Comparison of ENCODE assay signal across 20 cellular contexts in the genomic region with DNA sequence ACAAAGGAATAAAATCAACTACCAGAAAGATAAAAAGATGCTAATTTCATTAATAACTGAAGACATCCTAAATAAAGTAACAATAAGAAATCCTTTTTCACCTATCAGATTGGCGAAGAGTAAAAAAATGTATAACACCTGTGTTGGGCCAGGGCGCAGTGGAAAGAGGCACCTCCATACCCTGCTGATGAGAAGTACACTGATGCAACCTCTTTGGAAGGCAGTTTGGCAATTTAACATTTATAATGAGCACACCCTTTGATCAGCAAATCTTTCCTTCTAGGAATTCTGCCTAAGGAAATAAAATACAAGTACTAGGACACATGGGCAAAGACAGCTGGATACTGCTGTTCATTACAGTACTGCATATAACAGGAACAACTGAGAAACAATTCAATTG.
"Had no signal": no experiment of that assay in that cellular context is flagged by ENCODE, and none has a peak within 500 bp of the region (broad histone marks: within the 10 kb centered on the region; RNA-seq: fewer than 3 reads in every experiment).

No MANE protein-coding gene starts in this region.

- H3K27ac ChIP-seq: dorsolateral prefrontal cortex, epithelial cell of prostate, lower lobe of right lung, thyroid gland had no signal

- FAIRE-seq: frontal cortex, pancreas, TTC549 had no signal

- H3K9me3 ChIP-seq: lower lobe of right lung, neutrophil, pancreas, thyroid gland had no signal

- H3K27me3 ChIP-seq: dorsolateral prefrontal cortex, neutrophil, pancreas, thyroid gland had no signal

- H3K4me3 ChIP-seq: dorsolateral prefrontal cortex, lower lobe of right lung, pancreas, thyroid gland had no signal

- ATAC-seq: natural killer cell treated with Interleukin-12 subunit alpha and Interleukin-12 subunit beta and Interleukin-15 and Interleukin-18, amount 100 ng/mL, for 72 hours; pancreas; WTC11 had no signal

- H3K36me3 ChIP-seq: lower lobe of right lung, neutrophil, pancreas, thyroid gland had no signal

- DNase-seq: activated CD4-positive, alpha-beta memory T cell treated with anti-CD3 and anti-CD28 coated beads for 36 hours; activated CD4-positive, alpha-beta T cell treated with anti-CD3 and anti-CD28 coated beads for 4 hours; activated naive CD8-positive, alpha-beta T cell treated with anti-CD3 and anti-CD28 coated beads for 36 hours; activated T-cell treated with anti-CD3 and anti-CD28 coated beads for 4 hours; amygdala; caudate nucleus; dorsolateral prefrontal cortex; kidney glomerular epithelial cell; lower lobe of right lung; pancreas; stimulated activated CD4-positive, alpha-beta T cell treated with anti-CD3 and anti-CD28 coated beads, Interleukin-12 subunit alpha, Interleukin-12 subunit beta, amount 100 ng/mL, for 4 hours; stimulated activated CD4-positive, alpha-beta T cell treated with anti-CD3 and anti-CD28 coated beads, Interleukin-1b, Interleukin-23, amount 100 ng/mL, for 48 hours; stimulated activated CD8-positive, alpha-beta memory T cell treated with anti-CD3 and anti-CD28 coated beads, Interleukin-4, amount 100 ng/mL, for 48 hours; thyroid gland had no signal
